Comparison of ENCODE assay signal across 16 cellular contexts in genomic region chr2:12710301-12710700, GRCh38.
"Had no signal": no experiment of that assay in that cellular context is flagged by ENCODE, and none has a peak within 500 bp of the region (broad histone marks: within the 10 kb centered on the region; RNA-seq: fewer than 3 reads in every experiment).

No MANE protein-coding gene starts in this region.

- H3K27ac ChIP-seq: neutrophil, parathyroid adenoma, tibial artery, uterus, VCaP had no signal

- ATAC-seq: activated T-cell treated with anti-CD3 and anti-CD28 coated beads, Interleukin-2, amount 50 U/mL, for 72 hours had no signal

- H3K4me1 ChIP-seq: uterus had no signal

- H2AFZ ChIP-seq: parathyroid adenoma had no signal

- H3K27me3 ChIP-seq: tibial artery, uterus had no signal

- H3K79me2 ChIP-seq: parathyroid adenoma had no signal

- DNase-seq: activated CD4-positive, alpha-beta T cell treated with anti-CD3 and anti-CD28 coated beads for 1 hour; activated CD8-positive, alpha-beta memory T cell treated with anti-CD3 and anti-CD28 coated beads, Interleukin-2, amount 50 U/mL, for 48 hours; activated gamma-delta T cell treated with Interleukin-2 at 50 U/mL for 16 hours; activated T-cell treated with anti-CD3 and anti-CD28 coated beads, Interleukin-2, amount 50 U/mL, for 72 hours; erythroblast; islet precursor cell; midbrain; retina; stimulated activated CD4-positive, alpha-beta T cell treated with anti-CD3 and anti-CD28 coated beads, Interleukin-2, amount 100 ng/mL, for 48 hours; stimulated activated naive CD4-positive, alpha-beta T cell; tibial artery; uterus had no signal

- H3K4me3 ChIP-seq: lung, tibial artery, uterus had no signal

- H3K9me3 ChIP-seq: neutrophil, tibial artery, uterus had no signal

- H3K36me3 ChIP-seq: neutrophil, tibial artery, uterus had no signal
